ENCODE assay signal across 7 cellular contexts in the genomic region with DNA sequence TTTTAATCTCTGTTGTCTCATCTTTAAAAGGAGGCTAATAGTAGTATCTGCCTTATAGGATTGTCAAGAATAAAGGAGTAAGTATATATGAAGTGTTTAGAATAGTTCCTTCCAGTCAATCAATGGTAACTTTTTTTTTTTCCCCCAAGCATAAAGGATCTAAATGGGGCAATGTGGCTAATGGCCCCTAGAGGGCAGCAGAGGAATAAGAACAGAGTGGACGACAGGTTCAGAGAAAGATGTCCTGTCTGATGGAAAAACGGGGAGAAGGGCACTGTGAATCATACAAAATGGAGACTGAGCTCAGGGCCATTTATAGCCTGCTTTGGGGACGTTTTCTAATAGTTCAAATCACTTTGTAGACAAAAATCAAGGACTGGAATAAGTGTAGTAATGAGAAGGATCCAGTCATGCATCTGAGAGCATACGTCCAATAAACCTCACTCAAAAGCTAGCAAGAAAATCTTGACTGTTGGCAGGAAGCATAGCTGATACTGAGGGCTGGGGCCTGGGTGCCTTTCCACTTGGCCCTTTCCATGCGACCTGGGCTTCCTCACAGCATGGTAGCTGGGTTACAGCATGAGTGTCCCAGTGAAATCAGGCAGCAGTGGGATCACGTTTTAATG.
DNase-seq lines count a peak whose midpoint lies in the region; ATAC-seq and TF ChIP-seq lines count a peak whose summit lies in the region.

No MANE protein-coding gene starts in this region.

- DNase-seq in NCI-H2227 treated with DMSO at 0.1 percent for 48 hours (lab: John Stamatoyannopoulos, UW): peak; percentile 67
- DNase-seq in activated CD4-positive, CD25-positive, alpha-beta regulatory T cell treated with anti-CD3 and anti-CD28 coated beads, Interleukin-2, amount 50 U/mL, for 16 hours (ENCODE audit: low read depth, low spot score): peak; percentile 25
- peak; percentile 57 for DNase-seq in central memory CD4-positive, alpha-beta T cell
- DNase-seq in kidney tubule cell (ENCODE audit: low spot score): peak; percentile 80
- DNase-seq in stimulated activated CD4-positive, alpha-beta T cell treated with anti-CD3 and anti-CD28 coated beads, Interleukin-4, amount 100 ng/mL, for 1 hour: peak; percentile 55

- peak; percentile 58 for ATAC-seq in HG03108 (IDR thresholded peaks at IDR 0.05; ENCODE audit: unreplicated experiment)

- peak; percentile 68 for TF ChIP-seq CTCF in GM12874 (IDR thresholded peaks at IDR 0.05; ENCODE audit: insufficient read depth, low read depth, low read length)

Comparison
In these comparisons a context has a peak if more than half of its experiments do, and no peak if none do; other contexts are left out.
1. Peak in every context shown above with its lines: DNase-seq and ATAC-seq.
2. DNase-seq: peak in every context shown above with its lines; median percentile 80 in kidney tubule cell; 67 in NCI-H2227 treated with DMSO at 0.1 percent for 48 hours; 57 in central memory CD4-positive, alpha-beta T cell; 55 in stimulated activated CD4-positive, alpha-beta T cell treated with anti-CD3 and anti-CD28 coated beads, Interleukin-4, amount 100 ng/mL, for 1 hour; 25 in activated CD4-positive, CD25-positive, alpha-beta regulatory T cell treated with anti-CD3 and anti-CD28 coated beads, Interleukin-2, amount 50 U/mL, for 16 hours.